29 cellular contexts compared by ENCODE assay signal in genomic region chr20:62416651-62417637, GRCh38. TPM values are rescaled to one million over a fixed set of nuclear protein-coding genes. Genes with fewer than 3 reads are reported as not detected.
DNase-seq lines count a peak whose midpoint lies in the region; ATAC-seq and TF ChIP-seq lines count a peak whose summit lies in the region.
"Had no signal": no experiment of that assay in that cellular context is flagged by ENCODE, and none has a peak within 500 bp of the region (broad histone marks: within the 10 kb centered on the region; RNA-seq: fewer than 3 reads in every experiment).

No MANE protein-coding gene starts in this region.

- H2BK15ac ChIP-seq in neuronal stem cell (ENCODE audit: low read length) = no peak overlapping the region

- H4K91ac ChIP-seq in neuronal stem cell (ENCODE audit: low read depth, low read length, poor library complexity) = no peak overlapping the region

- H3K27me3 ChIP-seq in H7 (ENCODE audit: control insufficient read depth, insufficient read depth, low read length) = no peaks in the 10 kb centered on the region
- no peaks in the 10 kb centered on the region for H3K27me3 ChIP-seq in RWPE2 (ENCODE audit: insufficient read depth, poor library complexity, severe bottlenecking)
- peaks cover 0 to 56% (median 0%) of the 10 kb centered on the region in 3 experiments for H3K27me3 ChIP-seq in neuronal stem cell (ENCODE audit: control insufficient read depth in 3 of 3, insufficient read depth in 3 of 3, low read depth in 1 of 3, low read length in 3 of 3)
- no peaks in the 10 kb centered on the region for H3K27me3 ChIP-seq in aorta (ENCODE audit: control insufficient read depth in 1 of 2, insufficient read depth in 2 of 2, low read length in 1 of 2)
- H3K27me3 ChIP-seq: BE2C, BLaER1 had no signal

- peak; percentile 72 for DNase-seq in H7
- DNase-seq in RWPE2 (ENCODE audit: low spot score) = peak; percentile 87
- no peak for DNase-seq in neuronal stem cell (ENCODE audit: low spot score)
- no peak for DNase-seq in GM20000 (ENCODE audit: low spot score)
- DNase-seq in aorta = no peak
- DNase-seq in putamen (ENCODE audit: low spot score) = no peak
- DNase-seq: 8988T; ACHN; BE2C; C1 segment of cervical spinal cord; CD4-positive, alpha-beta memory T cell; CD4-positive, CD25-positive, alpha-beta regulatory T cell; CD8-positive, alpha-beta memory T cell; COR-L47; DMS 273 treated with DMSO at 0.1 percent for 48 hours; DMS153; DMS53; DMS79; DND-41; EL; GDM1 had no signal

- TF ChIP-seq CTCF in HEK293 (tag by site-specific recombination; IDR thresholded peaks at IDR 0.05) (no peak), RWPE2 (IDR thresholded peaks at IDR 0.05; ENCODE audit: poor library complexity, severe bottlenecking) (no peak), GM20000 (IDR thresholded peaks at IDR 0.05; ENCODE audit: extremely low read depth, missing control alignments) (no peak)

- no CpG with 5 or more reads among the region's 43 CpGs for WGBS in neuronal stem cell (ENCODE audit: extremely low coverage in 2 of 2, insufficient read length in 2 of 2, insufficient replicate concordance in 1 of 2), 2 donors
- WGBS in aorta, 2 donors = 85 to 88% methylated on average over 40 to 43 of the region's 43 CpGs

- peak overlapping the region; percentile 53 for H3K4ac ChIP-seq in neuronal stem cell (ENCODE audit: low read length)

- no peak overlapping the region for H2AFZ ChIP-seq in neuronal stem cell (ENCODE audit: low read length)

- peak overlapping the region; percentile 65 for H3K23ac ChIP-seq in neuronal stem cell (ENCODE audit: low read depth, low read length, poor library complexity)

- H3K4me1 ChIP-seq in HEK293 (ENCODE audit: control insufficient read depth, insufficient read depth, low read length) (no peaks in the 10 kb centered on the region), RWPE2 (ENCODE audit: insufficient read depth, poor library complexity, severe bottlenecking) (no peaks in the 10 kb centered on the region), neuronal stem cell (ENCODE audit: control insufficient read depth in 2 of 2, insufficient read depth in 1 of 2, low read depth in 1 of 2, low read length in 2 of 2) (peaks cover 0 to 3% of the 10 kb centered on the region in 2 donors), aorta (ENCODE audit: control insufficient read depth in 1 of 2, insufficient read depth in 2 of 2, low read length in 2 of 2) (no peaks in the 10 kb centered on the region)
- H3K4me1 ChIP-seq: BE2C had no signal

- no peak overlapping the region for H3K4me3 ChIP-seq in H7 (ENCODE audit: insufficient read depth, low read depth, low read length)
- no peak overlapping the region for H3K4me3 ChIP-seq in HEK293 (ENCODE audit: low read depth, low read length)
- H3K4me3 ChIP-seq in RWPE2 (ENCODE audit: severe bottlenecking) = no peak overlapping the region
- no peak overlapping the region for H3K4me3 ChIP-seq in neuronal stem cell (ENCODE audit: low read length in 2 of 2)
- H3K4me3 ChIP-seq in aorta (ENCODE audit: low read length in 2 of 2) = no peak overlapping the region
- H3K4me3 ChIP-seq: BLaER1, GM12878 had no signal

- CTCF ChIA-PET in HEK293 (lab: Yijun Ruan, JAX) = no interaction called here

- peak overlapping the region; percentile 56 for H3K14ac ChIP-seq in neuronal stem cell (ENCODE audit: low read length)

- peak overlapping the region; percentile 47 for H2BK120ac ChIP-seq in neuronal stem cell (ENCODE audit: low read depth, low read length)

- H3K18ac ChIP-seq in neuronal stem cell (ENCODE audit: low read length) = peak overlapping the region; percentile 71

- H4K8ac ChIP-seq in neuronal stem cell (ENCODE audit: low read depth, low read length) = no peak overlapping the region

- peaks cover 3% of the 10 kb centered on the region for H3K79me1 ChIP-seq in neuronal stem cell (ENCODE audit: low read depth, low read length)

- H2BK12ac ChIP-seq in neuronal stem cell (ENCODE audit: low read length) = no peak overlapping the region

- H3K27ac ChIP-seq in HEK293 (ENCODE audit: extremely low read depth, low read depth, low read length) (no peak overlapping the region), RWPE2 (ENCODE audit: poor library complexity, severe bottlenecking) (no peak overlapping the region), neuronal stem cell (replicated peaks; ENCODE audit: low read length) (no peak overlapping the region), aorta (ENCODE audit: low read depth in 1 of 2, low read length in 2 of 2) (no peak overlapping the region)
- H3K27ac ChIP-seq: BLaER1 had no signal

- H3K9me3 ChIP-seq in HEK293 (ENCODE audit: control insufficient read depth, insufficient read depth, low read depth, low read length) (no peaks in the 10 kb centered on the region), RWPE2 (ENCODE audit: severe bottlenecking) (no peaks in the 10 kb centered on the region), neuronal stem cell (replicated peaks in 1 of 2; ENCODE audit: control insufficient read depth in 2 of 2, insufficient read depth in 1 of 2, low read depth in 1 of 2, low read length in 2 of 2) (peaks cover 0 to 5% of the 10 kb centered on the region in 2 donors), aorta (ENCODE audit: control insufficient read depth, low read length) (no peaks in the 10 kb centered on the region)
- H3K9me3 ChIP-seq: BE2C, BLaER1 had no signal

- H3K4me2 ChIP-seq in neuronal stem cell (ENCODE audit: insufficient read depth, low read length, poor library complexity, severe bottlenecking) = no peak overlapping the region
- H3K4me2 ChIP-seq: BLaER1 had no signal

- POLR2A ChIA-PET in HEK293 (lab: Yijun Ruan, JAX) = no interaction called here

- no peak for ATAC-seq in RWPE2 (ENCODE audit: low read depth)
- ATAC-seq in aorta (ENCODE audit: low FRiP score) = no peak
- ATAC-seq: GM12878 had no signal

- no peak overlapping the region for H3K9ac ChIP-seq in neuronal stem cell (ENCODE audit: low read depth, low read length, poor library complexity)
- H3K9ac ChIP-seq: BLaER1 had no signal

- H2AK5ac ChIP-seq in neuronal stem cell (ENCODE audit: low read depth, low read length) = peak overlapping the region; percentile 81

- intact Hi-C loops in aorta (cut with DNase I) = no loop called here

- H2BK5ac ChIP-seq in neuronal stem cell (ENCODE audit: low read length) = peak overlapping the region; percentile 66

- no peaks in the 10 kb centered on the region for H3K36me3 ChIP-seq in H7 (replicated peaks; ENCODE audit: control insufficient read depth, insufficient read depth, low read length)
- H3K36me3 ChIP-seq in HEK293 (ENCODE audit: control insufficient read depth in 2 of 2, insufficient read depth in 1 of 2, low read length in 2 of 2) = no peaks in the 10 kb centered on the region
- no peaks in the 10 kb centered on the region for H3K36me3 ChIP-seq in RWPE2 (ENCODE audit: low read depth)
- no peaks in the 10 kb centered on the region for H3K36me3 ChIP-seq in neuronal stem cell (replicated peaks in 1 of 2; ENCODE audit: control insufficient read depth in 2 of 2, insufficient read depth in 2 of 2, low read length in 2 of 2)
- no peaks in the 10 kb centered on the region for H3K36me3 ChIP-seq in aorta (ENCODE audit: control insufficient read depth in 1 of 2, insufficient read depth in 2 of 2, low read length in 1 of 2)
- H3K36me3 ChIP-seq: BE2C, BLaER1 had no signal

TF ChIP-seq in HEK293, 187 proteins besides CTCF, POLR2A, EP300 and RAD21:
- TF ChIP-seq ZNF239 (tag by site-specific recombination; IDR thresholded peaks at IDR 0.05) = peak; percentile 82; the same call in 1 of the 2 replicates
- no peak for TF ChIP-seq ZNF311 (tag by site-specific recombination; IDR thresholded peaks at IDR 0.05; ENCODE audit: borderline replicate concordance)

RNA-seq across cellular contexts. Expression of gene CABLES2, which starts 9.9 kb away (rescaled TPM):
- total RNA-seq in H7 (2014; rRNA removed; shearing (Covaris generic)) = 7.7 and 8.3 TPM in 2 replicates
- 15.0 TPM for polyA plus RNA-seq in neuronal stem cell (2013, experiment 1 of 2)
- polyA plus RNA-seq in neuronal stem cell (2013, experiment 2 of 2) = 14.9 TPM
- total RNA-seq in aorta = 1 to 10 TPM; 3.0 to 4.2 TPM
- 1 to 10 TPM; 1.8 to 2.1 TPM for polyA plus RNA-seq in aorta

RNA-seq across cellular contexts. Expression of gene RBBP8NL, which starts 10.4 kb away (rescaled TPM):
- not detected in 2 replicates for total RNA-seq in H7 (2014; rRNA removed; shearing (Covaris generic))
- not detected for polyA plus RNA-seq in neuronal stem cell (2013, experiment 1 of 2)
- not detected for polyA plus RNA-seq in neuronal stem cell (2013, experiment 2 of 2)
- not detected for total RNA-seq in aorta
- polyA plus RNA-seq in aorta = 1 to 10 TPM in 1 of 2 donors, not detected in 1; 1.6 TPM
- total RNA-seq: A673; CD4-positive, alpha-beta memory T cell; CD4-positive, CD25-positive, alpha-beta regulatory T cell; CD8-positive, alpha-beta memory T cell; Daoy; G401; GM12878 had no signal
- polyA plus RNA-seq: AG04450; CD14-positive monocyte; CD4-positive, alpha-beta memory T cell; CD4-positive, CD25-positive, alpha-beta regulatory T cell; CD8-positive, alpha-beta memory T cell; GM12878 had no signal

RNA-seq across cellular contexts. Expression of gene RPS21, which starts 30.0 kb away (rescaled TPM):
- 877 and 1,118 TPM in 2 replicates for total RNA-seq in H7 (2014; rRNA removed; shearing (Covaris generic))
- polyA plus RNA-seq in neuronal stem cell (2013, experiment 1 of 2) = 3,158 TPM
- 3,117 TPM for polyA plus RNA-seq in neuronal stem cell (2013, experiment 2 of 2)
- total RNA-seq in aorta = 1,000 to 10,000 TPM in 1 of 2 donors, 100 to 1,000 TPM in 1; 965 to 1,002 TPM
- polyA plus RNA-seq in aorta = 1,000 to 10,000 TPM; 4,520 to 6,824 TPM

RNA-seq across cellular contexts. Expression of gene LAMA5, which starts 49.8 kb away (rescaled TPM):
- total RNA-seq in H7 (2014; rRNA removed; shearing (Covaris generic)) = 61.0 and 90.8 TPM in 2 replicates
- polyA plus RNA-seq in neuronal stem cell (2013, experiment 1 of 2) = 59.5 TPM
- polyA plus RNA-seq in neuronal stem cell (2013, experiment 2 of 2) = 57.4 TPM
- 100 to 1,000 TPM; 361 to 395 TPM for total RNA-seq in aorta
- polyA plus RNA-seq in aorta = 100 to 1,000 TPM in 1 of 2 donors, 10 to 100 TPM in 1; 52.2 to 345 TPM
- polyA plus RNA-seq: CD14-positive monocyte; CD4-positive, alpha-beta memory T cell; CD8-positive, alpha-beta memory T cell had no signal

RNA-seq across cellular contexts. Expression of gene GATA5, which starts 58.9 kb away (rescaled TPM):
- total RNA-seq in H7 (2014; rRNA removed; shearing (Covaris generic)) = 0.55 and 1.5 TPM in 2 replicates
- 0.08 TPM for polyA plus RNA-seq in neuronal stem cell (2013, experiment 1 of 2)
- 0.11 TPM for polyA plus RNA-seq in neuronal stem cell (2013, experiment 2 of 2)
- total RNA-seq in aorta = 1 to 10 TPM in 1 of 2 donors, under 1 TPM in 1; 0.16 to 1.6 TPM
- polyA plus RNA-seq in aorta = 1 to 10 TPM in 1 of 2 donors, under 1 TPM in 1; 0.28 to 3.5 TPM
- total RNA-seq: A673; CD4-positive, alpha-beta memory T cell; CD4-positive, CD25-positive, alpha-beta regulatory T cell; CD8-positive, alpha-beta memory T cell; Daoy; GM12878 had no signal
- polyA plus RNA-seq: AG04450; CD14-positive monocyte; CD4-positive, alpha-beta memory T cell; CD4-positive, CD25-positive, alpha-beta regulatory T cell; CD8-positive, alpha-beta memory T cell; GM12878 had no signal

Comparison
In these comparisons a context has a peak if more than half of its experiments do, and no peak if none do; other contexts are left out.
1. DNase-seq: peak in H7 (single experiment) and RWPE2 (single experiment); none in neuronal stem cell (single experiment), GM20000 (single experiment), aorta (0 of 2) and putamen (single experiment).